Comparison of ENCODE assay signal across 8 cellular contexts in genomic region chrX:123764967-123765871, GRCh38. TPM values are rescaled to one million over a fixed set of nuclear protein-coding genes. Genes with fewer than 3 reads are reported as not detected.
DNase-seq lines count a peak whose midpoint lies in the region; ATAC-seq, FAIRE-seq and TF ChIP-seq lines count a peak whose summit lies in the region.

No MANE protein-coding gene starts in this region.

- TF ChIP-seq CTCF in AG09319 (IDR thresholded peaks at IDR 0.05; ENCODE audit: low read depth, low read length) = no peak
- TF ChIP-seq CTCF in keratinocyte (optimal IDR thresholded peaks at IDR 0.05 in 1 of 3, IDR thresholded peaks at IDR 0.05 in 1 of 3, conservative IDR thresholded peaks at IDR 0.05 in 1 of 3; ENCODE audit: extremely low read depth in 1 of 3, insufficient read depth in 2 of 3, low read length in 3 of 3) = no peak

- H3K9me1 ChIP-seq in keratinocyte (ENCODE audit: control insufficient read depth, extremely low read depth, insufficient read depth, low read length) = no peaks in the 10 kb centered on the region

- peak overlapping the region; percentile 85 for H2AFZ ChIP-seq in keratinocyte (ENCODE audit: control insufficient read depth, low read length)

- peak; percentile 61 for DNase-seq in AG09319 (ENCODE audit: extremely low read depth, low read depth)
- DNase-seq in NCI-H2227 treated with DMSO at 0.1 percent for 48 hours (lab: John Stamatoyannopoulos, UW) = peak; percentile 95
- DNase-seq in activated CD4-positive, CD25-positive, alpha-beta regulatory T cell (lab: John Stamatoyannopoulos, UW) = peak; percentile 5 to 21 (median 10)
- DNase-seq in central memory CD8-positive, alpha-beta T cell (ENCODE audit: low spot score in 2 of 2) = peak in 1 of 2 donors; percentile 10
- DNase-seq in keratinocyte (ENCODE audit: low read depth, low spot score) = no peak
- DNase-seq in stimulated activated CD4-positive, alpha-beta T cell treated with anti-CD3 and anti-CD28 coated beads, Interleukin-12 subunit alpha, Interleukin-12 subunit beta, amount 100 ng/mL, for 48 hours (ENCODE audit: low read depth in 2 of 3, low spot score in 1 of 3) = peak; percentile 42 to 66 (median 54)

- H3K36me3 ChIP-seq in keratinocyte (ENCODE audit: control insufficient read depth in 2 of 2, extremely low read depth in 1 of 2, insufficient read depth in 2 of 2, low read length in 2 of 2) = no peaks in the 10 kb centered on the region

- peak overlapping the region; percentile 47 for H3K9ac ChIP-seq in keratinocyte (ENCODE audit: control insufficient read depth, extremely low read depth, insufficient read depth, low read length)

- no peaks in the 10 kb centered on the region for H3K9me3 Mint-ChIP-seq in central memory CD8-positive, alpha-beta T cell

- H3K9me3 ChIP-seq in keratinocyte (ENCODE audit: control insufficient read depth, low read depth, low read length) = no peaks in the 10 kb centered on the region

- dilution Hi-C loops in keratinocyte (cut with MboI; ENCODE audit: extremely low pct_ligation_motif_present, low sequenced_read_pairs) = no loop called here

- H3K4me3 Mint-ChIP-seq in central memory CD8-positive, alpha-beta T cell = peak overlapping the region; percentile 78

- no peaks in the 10 kb centered on the region for H3K27me3 ChIP-seq in keratinocyte (ENCODE audit: control insufficient read depth, extremely low read depth, insufficient read depth, low read length)

- peaks cover 11% of the 10 kb centered on the region for H3K4me1 Mint-ChIP-seq in central memory CD8-positive, alpha-beta T cell

- H3K36me3 Mint-ChIP-seq in central memory CD8-positive, alpha-beta T cell (ENCODE audit: insufficient read depth) = no peaks in the 10 kb centered on the region

- H3K79me2 ChIP-seq in keratinocyte (ENCODE audit: control insufficient read depth, insufficient read depth, low read length) = no peaks in the 10 kb centered on the region

- no peak overlapping the region for H3K27ac Mint-ChIP-seq in central memory CD8-positive, alpha-beta T cell (ENCODE audit: low read depth)

- H3K27me3 Mint-ChIP-seq in central memory CD8-positive, alpha-beta T cell = no peaks in the 10 kb centered on the region

- peak; percentile 95 for ATAC-seq in GM19035 (IDR thresholded peaks at IDR 0.05; ENCODE audit: unreplicated experiment)
- ATAC-seq in HG03196 (IDR thresholded peaks at IDR 0.05; ENCODE audit: unreplicated experiment) = peak; percentile 95
- ATAC-seq in central memory CD8-positive, alpha-beta T cell (replicated peaks; ENCODE audit: extremely low read depth, poor library complexity, severe bottlenecking) = peak; percentile 79

- H4K20me1 ChIP-seq in keratinocyte (ENCODE audit: control insufficient read depth, extremely low read depth, insufficient read depth, low read length) = no peaks in the 10 kb centered on the region

- no peak overlapping the region for H3K27ac ChIP-seq in keratinocyte (ENCODE audit: control insufficient read depth, insufficient read depth, low read length)

- FAIRE-seq in keratinocyte (lab: Jason Lieb, UNC) = no peak

- peak overlapping the region; percentile 81 for H3K4me2 ChIP-seq in keratinocyte (ENCODE audit: control insufficient read depth, extremely low read depth, insufficient read depth, low read depth, low read length)

- H3K4me3 ChIP-seq in keratinocyte (ENCODE audit: control insufficient read depth in 2 of 3, extremely low read depth in 1 of 3, insufficient read depth in 2 of 3, low read depth in 1 of 3, low read length in 3 of 3) = peak overlapping the region; percentile 10 to 63 (median 51)

- H3K4me1 ChIP-seq in keratinocyte (ENCODE audit: control insufficient read depth, extremely low read depth, insufficient read depth, low read length) = no peaks in the 10 kb centered on the region

RNA-seq across cellular contexts. Expression of gene THOC2, which starts 32.4 kb away (rescaled TPM):
- polyA plus RNA-seq in keratinocyte = 37.0 to 61.1 TPM (median 47.2 TPM) in 3 replicates
- 81.7 TPM for polyA plus RNA-seq in keratinocyte (2011; ENCODE audit: low read depth)
- 16.6 and 28.1 TPM in 2 replicates for polyA plus RNA-seq in keratinocyte (2011; cell fraction: cytosol; rRNA removed)
- 96.7 and 131 TPM in 2 replicates for polyA plus RNA-seq in keratinocyte (2011; cell fraction: nucleus; rRNA removed)
- polyA plus RNA-seq in keratinocyte (2012; ENCODE audit: low replicate concordance) = 30.6 and 39.2 TPM in 2 replicates
- polyA minus RNA-seq in keratinocyte = 3.7 to 62.8 TPM (median 33.1 TPM) in 3 replicates
- 15.3 TPM for polyA minus RNA-seq in keratinocyte (2011; cell fraction: cytosol; rRNA and poly(A)+ RNA removed)
- 60.2 and 102 TPM in 2 replicates for polyA minus RNA-seq in keratinocyte (2011; cell fraction: nucleus; rRNA and poly(A)+ RNA removed)
